In genomic region chr4:23584024-23584423, GRCh38 we compare ENCODE assay signal across 23 cellular contexts.
"Had no signal": no experiment of that assay in that cellular context is flagged by ENCODE, and none has a peak within 500 bp of the region (broad histone marks: within the 10 kb centered on the region; RNA-seq: fewer than 3 reads in every experiment).

No MANE protein-coding gene starts in this region.

- H3K27me3 ChIP-seq: dorsolateral prefrontal cortex, gastrocnemius medialis, neutrophil, thyroid gland, vagina had no signal

- H3K4me3 ChIP-seq: gastrocnemius medialis, lung, prostate gland, skin epidermis, thyroid gland, vagina had no signal

- H3K27ac ChIP-seq: gastrocnemius medialis, neutrophil, parathyroid adenoma, prostate gland, skin epidermis, thyroid gland, vagina had no signal

- H3K27ac Mint-ChIP-seq: memory B cell; natural killer cell; stimulated activated naive CD8-positive, alpha-beta T cell treated with anti-CD3 and anti-CD28 coated beads, Interleukin-15, amount 100 ng/mL, for 72 hours had no signal

- H3K79me2 ChIP-seq: parathyroid adenoma had no signal

- H3K36me3 Mint-ChIP-seq: memory B cell, natural killer cell had no signal

- H3K4me1 Mint-ChIP-seq: memory B cell; natural killer cell; stimulated activated naive CD8-positive, alpha-beta T cell treated with anti-CD3 and anti-CD28 coated beads, Interleukin-15, amount 100 ng/mL, for 72 hours had no signal

- H3K27me3 Mint-ChIP-seq: memory B cell; stimulated activated naive CD8-positive, alpha-beta T cell treated with anti-CD3 and anti-CD28 coated beads, Interleukin-15, amount 100 ng/mL, for 72 hours had no signal

- DNase-seq: dorsolateral prefrontal cortex; effector CD4-positive, alpha-beta T cell; foreskin fibroblast; gastrocnemius medialis; head of caudate nucleus; left ventricle myocardium superior; natural killer cell; right cardiac atrium; stimulated activated CD4-positive, alpha-beta T cell treated with anti-CD3 and anti-CD28 coated beads, Interleukin-15, amount 100 ng/mL, for 24 hours; stimulated activated CD4-positive, alpha-beta T cell treated with anti-CD3 and anti-CD28 coated beads, Interleukin-2, amount 100 ng/mL, for 48 hours; stimulated activated naive CD4-positive, alpha-beta T cell; stimulated activated naive CD8-positive, alpha-beta T cell treated with anti-CD3 and anti-CD28 coated beads, Interleukin-15, amount 100 ng/mL, for 72 hours; thyroid gland; trophoblast cell had no signal

- H3K36me3 ChIP-seq: gastrocnemius medialis, neutrophil, prostate gland, thyroid gland, vagina had no signal

- H3K9me3 ChIP-seq: gastrocnemius medialis, neutrophil, prostate gland, thyroid gland, vagina had no signal

- H3K9me3 Mint-ChIP-seq: stimulated activated naive CD8-positive, alpha-beta T cell treated with anti-CD3 and anti-CD28 coated beads, Interleukin-15, amount 100 ng/mL, for 72 hours had no signal

- H2AFZ ChIP-seq: parathyroid adenoma had no signal

- ATAC-seq: gastrocnemius medialis; left ventricle myocardium superior; natural killer cell; right cardiac atrium; stimulated activated naive CD8-positive, alpha-beta T cell treated with anti-CD3 and anti-CD28 coated beads, Interleukin-15, amount 100 ng/mL, for 72 hours had no signal

- FAIRE-seq: colon, keratinocyte had no signal

- H3K9ac ChIP-seq: parathyroid adenoma had no signal

- H3K4me3 Mint-ChIP-seq: memory B cell; natural killer cell; stimulated activated naive CD8-positive, alpha-beta T cell treated with anti-CD3 and anti-CD28 coated beads, Interleukin-15, amount 100 ng/mL, for 72 hours had no signal

- H3K4me1 ChIP-seq: parathyroid adenoma, prostate gland, vagina had no signal
